Comparison of ENCODE assay signal across 23 cellular contexts in genomic region chr6:52553719-52554118, GRCh38. TPM values are rescaled to one million over a fixed set of nuclear protein-coding genes. Genes with fewer than 3 reads are reported as not detected.
DNase-seq lines count a peak whose midpoint lies in the region; ATAC-seq, FAIRE-seq and TF ChIP-seq lines count a peak whose summit lies in the region.
"Had no signal": no experiment of that assay in that cellular context is flagged by ENCODE, and none has a peak within 500 bp of the region (broad histone marks: within the 10 kb centered on the region; RNA-seq: fewer than 3 reads in every experiment).

No MANE protein-coding gene starts in this region.

- H3K9me3 ChIP-seq in breast epithelium (no peaks in the 10 kb centered on the region), mammary epithelial cell (replicated peaks; ENCODE audit: insufficient read depth, low read length) (no peaks in the 10 kb centered on the region), endothelial cell of umbilical vein (replicated peaks; ENCODE audit: control insufficient read depth, insufficient read depth, low read length) (no peaks in the 10 kb centered on the region)
- H3K9me3 ChIP-seq: A549, left ventricle myocardium inferior had no signal

- H2AFZ ChIP-seq in mammary epithelial cell (ENCODE audit: low read depth, low read length) (no peak overlapping the region), endothelial cell of umbilical vein (ENCODE audit: low read depth, low read length) (no peak overlapping the region)

- no peaks in the 10 kb centered on the region for H3K9me1 ChIP-seq in endothelial cell of umbilical vein (replicated peaks; ENCODE audit: control insufficient read depth, extremely low read depth, insufficient read depth, low read length)

- H3K36me3 Mint-ChIP-seq in stimulated activated effector memory CD8-positive, alpha-beta T cell treated with anti-CD3 and anti-CD28 coated beads, Interleukin-12 subunit alpha, Interleukin-12 subunit beta, amount 100 ng/mL, for 72 hours = peaks cover 5% of the 10 kb centered on the region

- H3K9me3 Mint-ChIP-seq in stimulated activated effector memory CD8-positive, alpha-beta T cell treated with anti-CD3 and anti-CD28 coated beads, Interleukin-12 subunit alpha, Interleukin-12 subunit beta, amount 100 ng/mL, for 72 hours = no peaks in the 10 kb centered on the region
- H3K9me3 Mint-ChIP-seq: naive thymus-derived CD4-positive, alpha-beta T cell; T-helper 1 cell treated with Interleukin-12 subunit alpha and Interleukin-12 subunit beta and Interleukin-4 antibody, amounts not matched to agents 30 μg/mL and 1 μg/mL, for 36 hours; type B pancreatic cell had no signal

- no TSS peak for BruUV-seq in mammary epithelial cell (replicated peaks; lab: Mats Ljungman, UMichigan)
- BruUV-seq in endothelial cell of umbilical vein (replicated peaks; lab: Mats Ljungman, UMichigan) = no TSS peak

- H3K79me2 ChIP-seq in mammary epithelial cell (ENCODE audit: insufficient read depth, low read length) (peaks cover 58% of the 10 kb centered on the region), endothelial cell of umbilical vein (ENCODE audit: control insufficient read depth, insufficient read depth, low read length) (peaks cover 82% of the 10 kb centered on the region)

- DNase-seq in breast epithelium (ENCODE audit: low spot score in 2 of 2) (no peak), mammary epithelial cell (no peak), RWPE1 (ENCODE audit: low spot score) (no peak), endothelial cell of umbilical vein (ENCODE audit: low read depth, low spot score) (no peak), A172 (ENCODE audit: low spot score) (no peak), occipital lobe (lab: John Stamatoyannopoulos, UW) (no peak), kidney tubule cell (ENCODE audit: low spot score) (no peak)
- DNase-seq in stimulated activated effector memory CD8-positive, alpha-beta T cell treated with anti-CD3 and anti-CD28 coated beads, Interleukin-12 subunit alpha, Interleukin-12 subunit beta, amount 100 ng/mL, for 72 hours (ENCODE audit: low spot score in 2 of 2) = no peak
- DNase-seq: activated effector memory CD4-positive, alpha-beta T cell treated with anti-CD3 and anti-CD28 coated beads, Interleukin-2, amount 50 U/mL, for 16 hours; activated T-cell treated with anti-CD3 and anti-CD28 coated beads for 4 hours; DMS79 treated with DMSO at 0.1 percent for 48 hours; GF-D8; left ventricle myocardium inferior; midbrain; naive thymus-derived CD4-positive, alpha-beta T cell; NCI-H1092; NCI-H1694 treated with DMSO at 0.1 percent for 48 hours; NCI-H2171 treated with DMSO at 0.1 percent for 48 hours; retina; stimulated activated CD4-positive, alpha-beta T cell treated with anti-CD3 and anti-CD28 coated beads, Interleukin-2, amount 100 ng/mL, for 24 hours had no signal

- H3K4me1 Mint-ChIP-seq in stimulated activated effector memory CD8-positive, alpha-beta T cell treated with anti-CD3 and anti-CD28 coated beads, Interleukin-12 subunit alpha, Interleukin-12 subunit beta, amount 100 ng/mL, for 72 hours = peaks cover 40% of the 10 kb centered on the region

- H3K4me2 ChIP-seq in mammary epithelial cell (ENCODE audit: insufficient read depth, low read depth, low read length) (no peak overlapping the region), endothelial cell of umbilical vein (ENCODE audit: insufficient read depth, low read length) (no peak overlapping the region)
- H3K4me2 ChIP-seq: A549 had no signal

- H3K36me3 ChIP-seq in breast epithelium (no peaks in the 10 kb centered on the region), mammary epithelial cell (ENCODE audit: insufficient read depth, low read length) (no peaks in the 10 kb centered on the region), endothelial cell of umbilical vein (ENCODE audit: control insufficient read depth in 2 of 2, extremely low read depth in 1 of 2, insufficient read depth in 2 of 2, low read length in 2 of 2) (no peaks in the 10 kb centered on the region)
- H3K36me3 ChIP-seq: left ventricle myocardium inferior had no signal

- peak overlapping the region; percentile 21 to 23 for H3K27ac ChIP-seq in breast epithelium
- H3K27ac ChIP-seq in mammary epithelial cell (ENCODE audit: insufficient read depth, low read depth, low read length) = no peak overlapping the region
- peak overlapping the region; percentile 31; the same call in 1 of the 2 replicates for H3K27ac ChIP-seq in RWPE1
- peak overlapping the region; percentile 19 for H3K27ac ChIP-seq in endothelial cell of umbilical vein (ENCODE audit: insufficient read depth, low read depth, low read length)
- H3K27ac ChIP-seq: left ventricle myocardium inferior had no signal

- 83% methylated on average over 2 of the region's 2 CpGs for WGBS in mammary epithelial cell (ENCODE audit: low coverage, missing lambda C conversion rate)

- H3K9ac ChIP-seq in mammary epithelial cell (ENCODE audit: insufficient read depth, low read length) = no peak overlapping the region
- H3K9ac ChIP-seq in endothelial cell of umbilical vein (replicated peaks; ENCODE audit: extremely low read depth, insufficient read depth, low read length) = no peak overlapping the region

- TF ChIP-seq CTCF in breast epithelium (IDR thresholded peaks at IDR 0.05) (no peak), mammary epithelial cell (conservative IDR thresholded peaks at IDR 0.05 in 1 of 2, IDR thresholded peaks at IDR 0.05 in 1 of 2; ENCODE audit: extremely low read depth in 1 of 2, insufficient read depth in 1 of 2, low read depth in 1 of 2, low read length in 2 of 2) (no peak), RWPE1 (conservative IDR thresholded peaks at IDR 0.05; ENCODE audit: low read depth) (no peak), endothelial cell of umbilical vein (IDR thresholded peaks at IDR 0.05; ENCODE audit: extremely low read depth in 1 of 2, insufficient read depth in 1 of 2, low read depth in 1 of 2, low read length in 2 of 2) (no peak)

- CTCF ChIA-PET in mammary epithelial cell (lab: Charles Lee; ENCODE audit: low non-redundant PET) = no interaction called here
- CTCF ChIA-PET in RWPE1 (lab: Yijun Ruan, JAX) = interaction anchor here (0.6 to 0.7 kb wide), 2 partner anchors 146 to 594 kb away, joined by 3 read pairs; no protein-coding TSS in a partner anchor
- CTCF ChIA-PET in endothelial cell of umbilical vein (lab: Charles Lee) = no interaction called here

- no peak for TF ChIP-seq POLR2A in breast epithelium (IDR thresholded peaks at IDR 0.05)
- no peak for TF ChIP-seq POLR2A in endothelial cell of umbilical vein (IDR thresholded peaks at IDR 0.05; ENCODE audit: low read depth, low read length)

- no peaks in the 10 kb centered on the region for H3K27me3 ChIP-seq in breast epithelium
- no peaks in the 10 kb centered on the region for H3K27me3 ChIP-seq in mammary epithelial cell (ENCODE audit: insufficient read depth, low read length)
- no peaks in the 10 kb centered on the region for H3K27me3 ChIP-seq in endothelial cell of umbilical vein (ENCODE audit: control insufficient read depth in 2 of 2, insufficient read depth in 2 of 2, low read length in 2 of 2)

- POLR2A ChIA-PET in RWPE1 (lab: Yijun Ruan, JAX; ENCODE audit: low non-redundant PET) = no interaction called here
- POLR2A ChIA-PET in endothelial cell of umbilical vein (lab: Charles Lee) = no interaction called here

- dilution Hi-C loops in mammary epithelial cell (cut with HindIII; ENCODE audit: low sequenced_read_pairs) (no loop called here), endothelial cell of umbilical vein (cut with MboI; ENCODE audit: extremely low pct_ligation_motif_present, low sequenced_read_pairs) (no loop called here)

- peak overlapping the region; percentile 29 for H3K27ac Mint-ChIP-seq in stimulated activated effector memory CD8-positive, alpha-beta T cell treated with anti-CD3 and anti-CD28 coated beads, Interleukin-12 subunit alpha, Interleukin-12 subunit beta, amount 100 ng/mL, for 72 hours
- H3K27ac Mint-ChIP-seq: naive thymus-derived CD4-positive, alpha-beta T cell; T-helper 1 cell treated with Interleukin-12 subunit alpha and Interleukin-12 subunit beta and Interleukin-4 antibody, amounts not matched to agents 30 μg/mL and 1 μg/mL, for 36 hours; type B pancreatic cell had no signal

- intact Hi-C loops in breast epithelium (cut with DNase I; ENCODE audit: low total_unique reads) = no loop called here
- intact Hi-C loops in mammary epithelial cell (cut with micrococcal nuclease) = loop anchor here (2.0 kb wide), 1 partner anchor 13 kb away; no protein-coding TSS in a partner anchor
- intact Hi-C loops in endothelial cell of umbilical vein (cut with micrococcal nuclease) = no loop called here

- ATAC-seq in stimulated activated effector memory CD8-positive, alpha-beta T cell treated with anti-CD3 and anti-CD28 coated beads, Interleukin-12 subunit alpha, Interleukin-12 subunit beta, amount 100 ng/mL, for 72 hours = no peak
- ATAC-seq: A549; naive thymus-derived CD4-positive, alpha-beta T cell had no signal

- in situ Hi-C loops in mammary epithelial cell (cut with MboI; ENCODE audit: low sequenced_read_pairs in 2 of 2) = no loop called here

- no peak overlapping the region for H3K4me3 Mint-ChIP-seq in stimulated activated effector memory CD8-positive, alpha-beta T cell treated with anti-CD3 and anti-CD28 coated beads, Interleukin-12 subunit alpha, Interleukin-12 subunit beta, amount 100 ng/mL, for 72 hours
- H3K4me3 Mint-ChIP-seq: naive thymus-derived CD4-positive, alpha-beta T cell; T-helper 1 cell treated with Interleukin-12 subunit alpha and Interleukin-12 subunit beta and Interleukin-4 antibody, amounts not matched to agents 30 μg/mL and 1 μg/mL, for 36 hours; type B pancreatic cell had no signal

- H3K4me1 ChIP-seq in breast epithelium (peaks cover 8 to 26% of the 10 kb centered on the region in 2 donors), mammary epithelial cell (ENCODE audit: insufficient read depth, low read length) (peaks cover 36% of the 10 kb centered on the region), endothelial cell of umbilical vein (ENCODE audit: control insufficient read depth, extremely low read depth, insufficient read depth, low read length) (peaks cover 48% of the 10 kb centered on the region)

- H4K20me1 ChIP-seq in mammary epithelial cell (ENCODE audit: insufficient read depth, low read length) = no peaks in the 10 kb centered on the region
- H4K20me1 ChIP-seq in endothelial cell of umbilical vein (replicated peaks; ENCODE audit: control insufficient read depth, extremely low read depth, insufficient read depth, low read length) = no peaks in the 10 kb centered on the region

- no peak for FAIRE-seq in endothelial cell of umbilical vein (lab: Jason Lieb, UNC)
- FAIRE-seq: A549 had no signal

- H3K4me3 ChIP-seq in breast epithelium (no peak overlapping the region), mammary epithelial cell (replicated peaks in 1 of 3; ENCODE audit: insufficient read depth in 1 of 3, low read depth in 2 of 3, low read length in 3 of 3) (no peak overlapping the region), endothelial cell of umbilical vein (replicated peaks in 1 of 3; ENCODE audit: insufficient read depth in 1 of 3, low read depth in 1 of 3, low read length in 3 of 3) (no peak overlapping the region)
- H3K4me3 ChIP-seq: A549, left ventricle myocardium inferior had no signal

RNA-seq across cellular contexts. Expression of gene TRAM2, which starts 23.1 kb away (rescaled TPM):
- total RNA-seq in breast epithelium = 10 to 100 TPM; 11.9 to 33.0 (median 24.3) TPM
- total RNA-seq in mammary epithelial cell = 10 to 100 TPM; 12.5 to 16.9 TPM
- polyA plus RNA-seq in mammary epithelial cell = 13.8 TPM
- polyA minus RNA-seq in mammary epithelial cell = 39.2 TPM
- total RNA-seq in endothelial cell of umbilical vein = 85.9 and 98.6 TPM in 2 replicates
- polyA plus RNA-seq in endothelial cell of umbilical vein = 79.5 and 85.7 TPM in 2 replicates
- polyA plus RNA-seq in endothelial cell of umbilical vein (2011; cell fraction: cytosol; rRNA removed) = 79.3 and 81.1 TPM in 2 replicates
- polyA plus RNA-seq in endothelial cell of umbilical vein (2011; cell fraction: nucleus; rRNA removed) = 129 and 133 TPM in 2 replicates
- polyA plus RNA-seq in endothelial cell of umbilical vein (2012) = 35.6 and 64.2 TPM in 2 replicates
- polyA minus RNA-seq in endothelial cell of umbilical vein = 123 and 155 TPM in 2 replicates
- 11.6 TPM for polyA minus RNA-seq in endothelial cell of umbilical vein (2011; cell fraction: cytosol; rRNA and poly(A)+ RNA removed)
- polyA minus RNA-seq in endothelial cell of umbilical vein (2011; cell fraction: nucleus; rRNA and poly(A)+ RNA removed) = 51.9 and 71.3 TPM in 2 replicates
- 91.1 and 104 TPM in 2 replicates for total RNA-seq in A172 (2014; rRNA removed; shearing (Covaris generic))
- total RNA-seq in occipital lobe = 1.6 TPM
